ENCODE assay signal across 8 cellular contexts in genomic region chr12:110846615-110847566, GRCh38. TPM values are rescaled to one million over a fixed set of nuclear protein-coding genes. Genes with fewer than 3 reads are reported as not detected.
A peak's percentile ranks its signal among the peaks of the same experiment; 100 is the strongest.
DNase-seq lines count a peak whose midpoint lies in the region; ATAC-seq, FAIRE-seq and TF ChIP-seq lines count a peak whose summit lies in the region.

CCDC63 (plus strand) TSS chr12:110846987; CDS start chr12:110852955, 5,968 bp downstream.

- peaks cover 5 to 13% of the 10 kb centered on the region in 2 experiments for H3K27me3 ChIP-seq in GM12878 (replicated peaks in 1 of 2; ENCODE audit: control insufficient read depth in 2 of 2, insufficient read depth in 2 of 2, low read length in 1 of 2)
- peaks cover 23% of the 10 kb centered on the region for H3K27me3 ChIP-seq in smooth muscle cell (ENCODE audit: low read depth)

- H3K9me3 ChIP-seq in GM12878 (replicated peaks; ENCODE audit: control insufficient read depth, insufficient read depth, low read length) = no peaks in the 10 kb centered on the region
- no peaks in the 10 kb centered on the region for H3K9me3 ChIP-seq in smooth muscle cell (replicated peaks; ENCODE audit: low read depth)

- H3F3A ChIP-seq in smooth muscle cell (ENCODE audit: low read depth) = no peaks in the 10 kb centered on the region

- H3K4me2 ChIP-seq in GM12878 (ENCODE audit: control insufficient read depth, insufficient read depth) (peak within 1 kb of the TSS; percentile 74), smooth muscle cell (peak within 1 kb of the TSS; percentile 79)

- no peak for TF ChIP-seq RAD21 in GM12878 (IDR thresholded peaks at IDR 0.05; ENCODE audit: insufficient read depth, low read depth, low read length)

- RAD21 ChIA-PET in GM12878 (lab: Charles Lee; ENCODE audit: unreplicated experiment) = no interaction called here

- H3K79me2 ChIP-seq in GM12878 (ENCODE audit: control insufficient read depth, insufficient read depth, low read length) (no peaks in the 10 kb centered on the region), smooth muscle cell (ENCODE audit: low read depth) (no peaks in the 10 kb centered on the region)

- no peaks in the 10 kb centered on the region for H3K36me3 ChIP-seq in GM12878 (ENCODE audit: control insufficient read depth in 2 of 2, insufficient read depth in 2 of 2, low read length in 1 of 2)
- no peaks in the 10 kb centered on the region for H3K36me3 ChIP-seq in smooth muscle cell (ENCODE audit: low read depth)

- CTCF ChIA-PET in GM12878 (lab: Yijun Ruan, JAX) = interaction anchor here (0.8 to 1.7 kb wide), 4 partner anchors 20 to 142 kb away, joined by 3 to 4 read pairs (median 3); no protein-coding TSS in a partner anchor

- in situ Hi-C loops in GM12878 (cut with MboI) = no loop called here

- BruUV-seq in GM12878 (replicated peaks; lab: Mats Ljungman, UMichigan) = no TSS peak

- TF ChIP-seq POLR2A in GM12878 (IDR thresholded peaks at IDR 0.05; ENCODE audit: low read depth, low read length) = no peak

- TF ChIP-seq EP300 in GM12878 (IDR thresholded peaks at IDR 0.05; ENCODE audit: borderline replicate concordance in 1 of 2, control insufficient read depth in 1 of 2, low read depth in 2 of 2, low read length in 2 of 2) = no peak

- FAIRE-seq in GM12878 (lab: Jason Lieb, UNC) = peak; percentile 78

- H2AFZ ChIP-seq in GM12878 (ENCODE audit: control insufficient read depth, low read depth, low read length) = peak within 1 kb of the TSS; percentile 52
- H2AFZ ChIP-seq in smooth muscle cell (ENCODE audit: low read depth) = peak within 1 kb of the TSS; percentile 86

- WGBS in GM12878 (ENCODE audit: insufficient coverage, insufficient replicate concordance, low lambda C conversion rate, missing lambda C conversion rate) = 18% methylated on average over 45 of the region's 60 CpGs
- WGBS in smooth muscle cell (ENCODE audit: low lambda C conversion rate) = 17% methylated on average over 58 of the region's 60 CpGs

- SMC1A ChIA-PET in GM12878 (lab: Charles Lee; ENCODE audit: uncharacterized antibody, unreplicated experiment) = interaction anchor here (0.8 to 2.1 kb wide), 3 partner anchors 19 to 176 kb away, joined by 3 to 7 read pairs (median 4); no protein-coding TSS in a partner anchor

- H3K4me1 ChIP-seq in GM12878 (ENCODE audit: control insufficient read depth, insufficient read depth, low read length) = no peaks in the 10 kb centered on the region
- no peaks in the 10 kb centered on the region for H3K4me1 ChIP-seq in smooth muscle cell (ENCODE audit: low read depth)

- POLR2A ChIA-PET in GM12878 (lab: Charles Lee) = no interaction called here

- TF ChIP-seq CTCF in GM12878 (IDR thresholded peaks at IDR 0.05 in 2 of 3, conservative IDR thresholded peaks at IDR 0.05 in 1 of 3; ENCODE audit: control insufficient read depth in 2 of 3, extremely low read depth in 1 of 3, insufficient read depth in 1 of 3, low read depth in 3 of 3, low read length in 3 of 3) = peak; percentile 33 to 44 (median 42); a peak in 3 of 6 replicates
- peak; percentile 34 for TF ChIP-seq CTCF in smooth muscle cell (IDR thresholded peaks at IDR 0.05; ENCODE audit: borderline replicate concordance, insufficient read depth, poor library complexity, severe bottlenecking)

- H4K20me1 ChIP-seq in GM12878 (ENCODE audit: control insufficient read depth, insufficient read depth) (no peaks in the 10 kb centered on the region), smooth muscle cell (ENCODE audit: low read depth) (no peaks in the 10 kb centered on the region)

- no peak within 1 kb of the TSS for H3K9ac ChIP-seq in GM12878 (ENCODE audit: control insufficient read depth, insufficient read depth, low read length)
- no peak within 1 kb of the TSS for H3K9ac ChIP-seq in smooth muscle cell (ENCODE audit: low read depth)

- ATAC-seq in GM12878 (peak; percentile 72), HG03378 (IDR thresholded peaks at IDR 0.05; ENCODE audit: unreplicated experiment) (no peak), GM21717 (IDR thresholded peaks at IDR 0.05; ENCODE audit: unreplicated experiment) (no peak)

- intact Hi-C loops in GM12878 (cut with micrococcal nuclease; ENCODE audit: unreplicated experiment) = no loop called here

- H3K27ac ChIP-seq in GM12878 (ENCODE audit: control insufficient read depth, insufficient read depth) = no peak within 1 kb of the TSS
- H3K27ac ChIP-seq in smooth muscle cell (ENCODE audit: low read depth) = no peak within 1 kb of the TSS

- H3K4me3 ChIP-seq in GM12878 (peak within 1 kb of the TSS; percentile 36; the same call in 1 of the 2 replicates), smooth muscle cell (peak within 1 kb of the TSS; percentile 31)

- DNase-seq in SKM-1 treated with dmso at 0.1 percent for 144 hours (lab: John Stamatoyannopoulos, UW; ENCODE audit: unreplicated experiment) = peak; percentile 9
- DNase-seq in SKM-1 (lab: John Stamatoyannopoulos, UW; ENCODE audit: unreplicated experiment) = no peak
- DNase-seq in RPMI7951 (ENCODE audit: low read depth) = peak; percentile 42
- DNase-seq in GM12878 (ENCODE audit: low read depth, low spot score) = no peak
- DNase-seq in iPS-NIHi11 (ENCODE audit: low spot score) = peak; percentile 80
- peak; percentile 27 for DNase-seq in smooth muscle cell (lab: John Stamatoyannopoulos, UW; ENCODE audit: unreplicated experiment)

TF ChIP-seq in GM12878, 131 proteins besides CTCF, POLR2A, EP300 and RAD21:
- no peak for TF ChIP-seq PML (IDR thresholded peaks at IDR 0.05; ENCODE audit: low read length)
- TF ChIP-seq, protein P1, sequence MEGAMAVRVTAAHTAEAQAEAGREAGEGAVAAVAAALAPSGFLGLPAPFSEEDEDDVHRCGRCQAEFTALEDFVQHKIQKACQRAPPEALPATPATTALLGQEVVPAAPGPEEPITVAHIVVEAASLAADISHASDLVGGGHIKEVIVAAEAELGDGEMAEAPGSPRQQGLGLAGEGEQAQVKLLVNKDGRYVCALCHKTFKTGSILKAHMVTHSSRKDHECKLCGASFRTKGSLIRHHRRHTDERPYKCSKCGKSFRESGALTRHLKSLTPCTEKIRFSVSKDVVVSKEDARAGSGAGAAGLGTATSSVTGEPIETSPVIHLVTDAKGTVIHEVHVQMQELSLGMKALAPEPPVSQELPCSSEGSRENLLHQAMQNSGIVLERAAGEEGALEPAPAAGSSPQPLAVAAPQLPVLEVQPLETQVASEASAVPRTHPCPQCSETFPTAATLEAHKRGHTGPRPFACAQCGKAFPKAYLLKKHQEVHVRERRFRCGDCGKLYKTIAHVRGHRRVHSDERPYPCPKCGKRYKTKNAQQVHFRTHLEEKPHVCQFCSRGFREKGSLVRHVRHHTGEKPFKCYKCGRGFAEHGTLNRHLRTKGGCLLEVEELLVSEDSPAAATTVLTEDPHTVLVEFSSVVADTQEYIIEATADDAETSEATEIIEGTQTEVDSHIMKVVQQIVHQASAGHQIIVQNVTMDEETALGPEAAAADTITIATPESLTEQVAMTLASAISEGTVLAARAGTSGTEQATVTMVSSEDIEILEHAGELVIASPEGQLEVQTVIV (IDR thresholded peaks at IDR 0.05; ENCODE audit: borderline replicate concordance, partially characterized antibody) = no peak
- TF ChIP-seq, protein P2, sequence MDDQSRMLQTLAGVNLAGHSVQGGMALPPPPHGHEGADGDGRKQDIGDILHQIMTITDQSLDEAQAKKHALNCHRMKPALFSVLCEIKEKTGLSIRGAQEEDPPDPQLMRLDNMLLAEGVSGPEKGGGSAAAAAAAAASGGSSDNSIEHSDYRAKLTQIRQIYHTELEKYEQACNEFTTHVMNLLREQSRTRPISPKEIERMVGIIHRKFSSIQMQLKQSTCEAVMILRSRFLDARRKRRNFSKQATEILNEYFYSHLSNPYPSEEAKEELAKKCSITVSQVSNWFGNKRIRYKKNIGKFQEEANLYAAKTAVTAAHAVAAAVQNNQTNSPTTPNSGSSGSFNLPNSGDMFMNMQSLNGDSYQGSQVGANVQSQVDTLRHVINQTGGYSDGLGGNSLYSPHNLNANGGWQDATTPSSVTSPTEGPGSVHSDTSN (IDR thresholded peaks at IDR 0.05; ENCODE audit: insufficient replicate concordance, low read depth, low read length) = peak; percentile 35
- TF ChIP-seq, protein P3, sequence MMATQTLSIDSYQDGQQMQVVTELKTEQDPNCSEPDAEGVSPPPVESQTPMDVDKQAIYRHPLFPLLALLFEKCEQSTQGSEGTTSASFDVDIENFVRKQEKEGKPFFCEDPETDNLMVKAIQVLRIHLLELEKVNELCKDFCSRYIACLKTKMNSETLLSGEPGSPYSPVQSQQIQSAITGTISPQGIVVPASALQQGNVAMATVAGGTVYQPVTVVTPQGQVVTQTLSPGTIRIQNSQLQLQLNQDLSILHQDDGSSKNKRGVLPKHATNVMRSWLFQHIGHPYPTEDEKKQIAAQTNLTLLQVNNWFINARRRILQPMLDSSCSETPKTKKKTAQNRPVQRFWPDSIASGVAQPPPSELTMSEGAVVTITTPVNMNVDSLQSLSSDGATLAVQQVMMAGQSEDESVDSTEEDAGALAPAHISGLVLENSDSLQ (IDR thresholded peaks at IDR 0.05) = peak; percentile 85
- no peak for TF ChIP-seq STAT3 (IDR thresholded peaks at IDR 0.05; ENCODE audit: low read depth, low read length)
- 0 out of 2 replicates have a peak, but pooled peaks have one; percentile 6 for TF ChIP-seq BACH1 (IDR thresholded peaks at IDR 0.05; ENCODE audit: borderline replicate concordance)
- TF ChIP-seq YY1 (IDR thresholded peaks at IDR 0.05; ENCODE audit: low read depth, low read length) = no peak
- peak; percentile 79 for TF ChIP-seq IKZF1 (conservative IDR thresholded peaks at IDR 0.05)
TF ChIP-seq in GM12878: peak in this region for 4.

RNA-seq across cellular contexts. Expression of gene CCDC63, which starts in this region (rescaled TPM):
- total RNA-seq in RPMI7951 (2014; rRNA removed; shearing (Covaris generic)) = not detected in 2 replicates
- not detected in 2 replicates for total RNA-seq in GM12878 (2013; cell fraction: nucleolus; rRNA removed)
- not detected in 2 replicates for total RNA-seq in GM12878 (2014; rRNA removed)
- total RNA-seq in GM12878 (2014; rRNA removed; fragmentation: Illumina TruSeq; extraction: Trizol) = not detected in 2 replicates
- total RNA-seq in GM12878 (2021) = not detected in 2 replicates
- not detected for polyA plus RNA-seq in GM12878 (2011; ENCODE audit: low read depth)
- not detected in 2 replicates for polyA plus RNA-seq in GM12878 (2011; rRNA removed)
- not detected in 2 replicates for polyA plus RNA-seq in GM12878 (2011; cell fraction: cytosol; rRNA removed)
- not detected in 2 replicates for polyA plus RNA-seq in GM12878 (2011; cell fraction: nucleus; rRNA removed)
- polyA plus RNA-seq in GM12878 (2012) = not detected in 2 replicates
- not detected in 2 replicates for polyA plus RNA-seq in GM12878 (2014; fragmentation: Illumina TruSeq; extraction: Trizol)
- not detected for polyA plus RNA-seq in GM12878 (2014; fragmentation: Nextera tagmentation; extraction: Ambion mirVana)
- polyA plus RNA-seq in GM12878 (2014; rRNA removed) = not detected in 2 replicates
- polyA plus RNA-seq in GM12878 (2016; fragmentation: Nextera tagmentation; extraction: Ambion mirVana) = not detected
- not detected in 2 replicates for polyA minus RNA-seq in GM12878 (2011; rRNA and poly(A)+ RNA removed)
- not detected in 2 replicates for polyA minus RNA-seq in GM12878 (2011; cell fraction: cytosol; rRNA and poly(A)+ RNA removed)
- not detected in 2 replicates for polyA minus RNA-seq in GM12878 (2011; cell fraction: nucleus; rRNA and poly(A)+ RNA removed)
- not detected in 2 replicates for total RNA-seq in smooth muscle cell
- polyA plus RNA-seq in smooth muscle cell = not detected in 2 replicates

Comparison
In these comparisons a context has a peak if more than half of its experiments do, and no peak if none do; other contexts are left out.
1. DNase-seq: peak in SKM-1 treated with dmso at 0.1 percent for 144 hours (single experiment) and iPS-NIHi11 (single experiment); none in SKM-1 (single experiment) and GM12878 (single experiment).
2. Peak in DNase-seq in RPMI7951; RNA of the gene not detected or under 1 TPM.
3. Peak in ATAC-seq, H3K4me3 ChIP-seq and H3K4me2 ChIP-seq in GM12878; RNA of the gene not detected or under 1 TPM.
4. Peak in DNase-seq, H3K4me3 ChIP-seq and H3K4me2 ChIP-seq in smooth muscle cell; RNA of the gene not detected or under 1 TPM.